In the genomic region with DNA sequence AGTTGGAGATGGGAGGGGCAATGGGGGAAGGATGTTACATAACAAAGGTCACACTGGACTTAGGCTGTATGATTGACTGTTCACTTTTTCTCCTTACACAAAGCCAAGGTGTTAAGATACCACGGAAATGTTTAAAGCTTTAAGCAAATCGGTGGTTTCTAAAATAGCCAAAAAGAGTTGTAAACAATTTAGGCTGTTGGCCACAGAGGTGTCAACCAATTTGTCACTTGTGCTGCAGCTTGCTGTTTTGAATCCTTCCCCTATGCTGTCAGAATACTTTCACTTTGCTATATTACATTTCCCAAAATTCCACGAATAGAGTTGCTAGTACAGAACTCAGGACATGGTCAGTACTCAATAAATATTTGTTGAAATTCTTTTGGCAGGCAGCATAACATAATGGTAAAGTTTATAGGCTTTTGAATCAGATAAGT, we compare ENCODE assay signal across 16 cellular contexts.
DNase-seq lines count a peak whose midpoint lies in the region; ATAC-seq and TF ChIP-seq lines count a peak whose summit lies in the region.
"Had no signal": no experiment of that assay in that cellular context is flagged by ENCODE, and none has a peak within 500 bp of the region (broad histone marks: within the 10 kb centered on the region; RNA-seq: fewer than 3 reads in every experiment).

No MANE protein-coding gene starts in this region.

- ATAC-seq in GM19468 (IDR thresholded peaks at IDR 0.05; ENCODE audit: extremely low read depth, unreplicated experiment) (peak; percentile 47), HG03342 (IDR thresholded peaks at IDR 0.05; ENCODE audit: unreplicated experiment) (peak; percentile 66), right lobe of liver (peak; percentile 68 to 85 (median 76)), HG03039 (IDR thresholded peaks at IDR 0.05; ENCODE audit: unreplicated experiment) (no peak)
- no peak for ATAC-seq in activated naive CD4-positive, alpha-beta T cell treated with anti-CD3 and anti-CD28 coated beads, Interleukin-2, amount 50 U/mL, for 72 hours
- ATAC-seq: activated T-helper 17 cell treated with anti-CD3 and anti-CD28 coated beads, Interleukin-2, amount 50 U/mL, for 72 hours; naive thymus-derived CD8-positive, alpha-beta T cell had no signal

- H3K4me3 ChIP-seq in right lobe of liver = no peak overlapping the region
- H3K4me3 ChIP-seq: PC-9, tibial artery had no signal

- no peaks in the 10 kb centered on the region for H3K9me3 ChIP-seq in right lobe of liver
- H3K9me3 ChIP-seq: tibial artery had no signal

- TF ChIP-seq CTCF in GM13976 (IDR thresholded peaks at IDR 0.05; ENCODE audit: borderline replicate concordance, control extremely low read depth, extremely low read depth, insufficient read depth, missing control alignments) = no peak
- TF ChIP-seq CTCF in right lobe of liver (IDR thresholded peaks at IDR 0.05) = no peak
- TF ChIP-seq CTCF in osteocyte (IDR thresholded peaks at IDR 0.05) = no peak
- no peak for TF ChIP-seq CTCF in type B pancreatic cell (conservative IDR thresholded peaks at IDR 0.05)

- H3K36me3 Mint-ChIP-seq in osteocyte (ENCODE audit: unreplicated experiment) (peaks cover 44% of the 10 kb centered on the region), type B pancreatic cell (peaks cover 37% of the 10 kb centered on the region)
- H3K36me3 Mint-ChIP-seq in activated naive CD4-positive, alpha-beta T cell treated with anti-CD3 and anti-CD28 coated beads, Interleukin-2, amount 50 U/mL, for 72 hours = peaks cover 42 to 45% of the 10 kb centered on the region in 2 donors

- H3K27ac ChIP-seq in right lobe of liver = peak overlapping the region; percentile 11 to 39 (median 18)
- H3K27ac ChIP-seq: C4-2B, PC-9, tibial artery had no signal

- 10% methylated on average over 3 of the region's 3 CpGs for WGBS in right lobe of liver (ENCODE audit: insufficient coverage, low coverage, low lambda C conversion rate, missing lambda C conversion rate)

- no peak for TF ChIP-seq POLR2A in right lobe of liver (IDR thresholded peaks at IDR 0.05)

- DNase-seq in GM13976 (ENCODE audit: low spot score) (peak; percentile 7), right lobe of liver (no peak), osteocyte (ENCODE audit: extremely low spot score, unreplicated experiment) (no peak), type B pancreatic cell (ENCODE audit: extremely low spot score, unreplicated experiment) (no peak)
- no peak for DNase-seq in activated naive CD4-positive, alpha-beta T cell treated with anti-CD3 and anti-CD28 coated beads, Interleukin-2, amount 50 U/mL, for 72 hours (ENCODE audit: low spot score in 2 of 2)
- DNase-seq: effector CD4-positive, alpha-beta T cell; NCI-H1092; PC-9; stimulated activated CD4-positive, alpha-beta T cell treated with anti-CD3 and anti-CD28 coated beads, Interleukin-2, amount 100 ng/mL, for 48 hours; tibial artery had no signal

- no peaks in the 10 kb centered on the region for H3K27me3 ChIP-seq in right lobe of liver
- H3K27me3 ChIP-seq: tibial artery had no signal

- peaks cover 0 to 22% (median 3%) of the 10 kb centered on the region in 4 donors for H3K36me3 ChIP-seq in right lobe of liver

- H3K4me1 Mint-ChIP-seq in osteocyte (ENCODE audit: unreplicated experiment) = peaks cover 8% of the 10 kb centered on the region
- H3K4me1 Mint-ChIP-seq in type B pancreatic cell (ENCODE audit: unreplicated experiment) = no peaks in the 10 kb centered on the region

- in situ Hi-C loops in GM13976 (cut with MboI; ENCODE audit: low sequenced_read_pairs, unreplicated experiment) = no loop called here

- H3K4me1 ChIP-seq in right lobe of liver = peaks cover 0 to 12% (median 5%) of the 10 kb centered on the region in 4 donors

- H3K4me3 Mint-ChIP-seq in osteocyte (ENCODE audit: unreplicated experiment) (no peak overlapping the region), type B pancreatic cell (no peak overlapping the region)
- H3K4me3 Mint-ChIP-seq: activated T-helper 17 cell treated with anti-CD3 and anti-CD28 coated beads, Interleukin-2, amount 50 U/mL, for 72 hours had no signal

- H3K27me3 Mint-ChIP-seq in osteocyte (ENCODE audit: unreplicated experiment) (no peaks in the 10 kb centered on the region), type B pancreatic cell (no peaks in the 10 kb centered on the region)
- H3K27me3 Mint-ChIP-seq: activated T-helper 17 cell treated with anti-CD3 and anti-CD28 coated beads, Interleukin-2, amount 50 U/mL, for 72 hours; naive thymus-derived CD8-positive, alpha-beta T cell had no signal

- H3K27ac Mint-ChIP-seq in osteocyte (ENCODE audit: unreplicated experiment) (no peak overlapping the region), type B pancreatic cell (no peak overlapping the region)
- H3K27ac Mint-ChIP-seq in activated naive CD4-positive, alpha-beta T cell treated with anti-CD3 and anti-CD28 coated beads, Interleukin-2, amount 50 U/mL, for 72 hours = no peak overlapping the region
- H3K27ac Mint-ChIP-seq: activated T-helper 17 cell treated with anti-CD3 and anti-CD28 coated beads, Interleukin-2, amount 50 U/mL, for 72 hours had no signal

- intact Hi-C loops in right lobe of liver (cut with DNase I) = no loop called here

- H3K9me3 Mint-ChIP-seq in osteocyte (ENCODE audit: unreplicated experiment) = peaks cover 9% of the 10 kb centered on the region
- peaks cover 9% of the 10 kb centered on the region for H3K9me3 Mint-ChIP-seq in type B pancreatic cell
- H3K9me3 Mint-ChIP-seq in activated naive CD4-positive, alpha-beta T cell treated with anti-CD3 and anti-CD28 coated beads, Interleukin-2, amount 50 U/mL, for 72 hours = no peaks in the 10 kb centered on the region
- H3K9me3 Mint-ChIP-seq: activated T-helper 17 cell treated with anti-CD3 and anti-CD28 coated beads, Interleukin-2, amount 50 U/mL, for 72 hours; naive thymus-derived CD8-positive, alpha-beta T cell had no signal

Comparison
In these comparisons a context has a peak if more than half of its experiments do, and no peak if none do; other contexts are left out.
1. ATAC-seq: peak in GM19468 (single experiment), HG03342 (single experiment) and right lobe of liver (4 of 4); none in HG03039 (single experiment) and activated naive CD4-positive, alpha-beta T cell treated with anti-CD3 and anti-CD28 coated beads, Interleukin-2, amount 50 U/mL, for 72 hours (0 of 2).